Comparison of ENCODE assay signal across 8 cellular contexts in genomic region chr15:64681424-64682024, GRCh38.
DNase-seq lines count a peak whose midpoint lies in the region; ATAC-seq, FAIRE-seq and TF ChIP-seq lines count a peak whose summit lies in the region.

No MANE protein-coding gene starts in this region.

- no peak for ATAC-seq in GM19328 (IDR thresholded peaks at IDR 0.05; ENCODE audit: unreplicated experiment)
- no peak for ATAC-seq in HG02571 (IDR thresholded peaks at IDR 0.05; ENCODE audit: unreplicated experiment)

- H3K4me3 ChIP-seq in spleen: no peak overlapping the region

- peak overlapping the region in 1 of 8 donors; percentile 30 for H3K27ac ChIP-seq in spleen

- FAIRE-seq in GM12892 (lab: Jason Lieb, UNC): peak; percentile 38

- intact Hi-C loops in spleen (cut with DNase I; ENCODE audit: low total_unique reads): no loop called here

- no peaks in the 10 kb centered on the region for H3K9me3 ChIP-seq in spleen

- DNase-seq in AG20443 (ENCODE audit: low spot score) (peak; percentile 60), GM12892 (ENCODE audit: insufficient read length) (no peak), NCI-H345 treated with DMSO at 0.1 percent for 48 hours (lab: John Stamatoyannopoulos, UW; ENCODE audit: unreplicated experiment) (peak; percentile 14), amniotic epithelial cell (ENCODE audit: low read depth) (peak; percentile 56), hippocampal formation (lab: John Stamatoyannopoulos, UW) (peak; percentile 36 to 54), spleen (peak; percentile 41)

- TF ChIP-seq POLR2A in GM12892 (IDR thresholded peaks at IDR 0.05; ENCODE audit: low read depth, low read length) (no peak), spleen (IDR thresholded peaks at IDR 0.05) (no peak)

- TF ChIP-seq CTCF in spleen (IDR thresholded peaks at IDR 0.05 in 8 of 11, conservative IDR thresholded peaks at IDR 0.05 in 3 of 11): peak in 10 of 11 experiments; percentile 20 to 77 (median 59)

- WGBS in spleen, 5 donors: 61 to 84% (median 78%) methylated on average over 8 to 9 of the region's 9 CpGs

- H3K4me1 ChIP-seq in spleen: peaks cover 0 to 55% (median 16%) of the 10 kb centered on the region in 6 donors

- H3K36me3 ChIP-seq in spleen: peaks cover 2 to 100% (median 62%) of the 10 kb centered on the region in 6 donors

- H3K27me3 ChIP-seq in spleen (replicated peaks in 1 of 7): no peaks in the 10 kb centered on the region
